Comparison of ENCODE assay signal across 24 cellular contexts in genomic region chr11:26569646-26570045, GRCh38. TPM values are rescaled to one million over a fixed set of nuclear protein-coding genes. Genes with fewer than 3 reads are reported as not detected.
"Had no signal": no experiment of that assay in that cellular context is flagged by ENCODE, and none has a peak within 500 bp of the region (broad histone marks: within the 10 kb centered on the region; RNA-seq: fewer than 3 reads in every experiment).

No MANE protein-coding gene starts in this region.

- FAIRE-seq: small intestine had no signal

- H3K4me3 Mint-ChIP-seq: dendritic cell treated with granulocyte-macrophage colony-stimulating factor and Interleukin-4, amounts not matched to agents 40 ng/mL and 50 ng/mL, for 4 days; effector memory CD8-positive, alpha-beta T cell; immature natural killer cell; naive thymus-derived CD4-positive, alpha-beta T cell had no signal

- H3K36me3 Mint-ChIP-seq: immature natural killer cell; naive thymus-derived CD4-positive, alpha-beta T cell had no signal

- H3K4me1 Mint-ChIP-seq: immature natural killer cell; naive thymus-derived CD4-positive, alpha-beta T cell had no signal

- H3K4me1 ChIP-seq: tibial artery had no signal

- DNase-seq: effector memory CD8-positive, alpha-beta T cell; esophagus squamous epithelium; foreskin fibroblast; glutamatergic neuron; immature natural killer cell; left colon; left ventricle myocardium superior; mesendoderm; naive thymus-derived CD4-positive, alpha-beta T cell; posterior cingulate gyrus; right cardiac atrium; small intestine; stimulated activated CD4-positive, alpha-beta T cell treated with anti-CD3 and anti-CD28 coated beads, Interleukin-12 subunit alpha, Interleukin-12 subunit beta, amount 100 ng/mL, for 4 hours; stimulated activated naive CD4-positive, alpha-beta T cell treated with Interleukin-2 at 50 U/mL for 16 hours; tibial artery had no signal

- H3K9me3 ChIP-seq: esophagus squamous epithelium, gastroesophageal sphincter, suprapubic skin, tibial artery had no signal

- H3K4me3 ChIP-seq: esophagus squamous epithelium, gastroesophageal sphincter, lung, suprapubic skin, tibial artery had no signal

- H3K27ac Mint-ChIP-seq: dendritic cell treated with granulocyte-macrophage colony-stimulating factor and Interleukin-4, amounts not matched to agents 40 ng/mL and 50 ng/mL, for 4 days; effector memory CD8-positive, alpha-beta T cell; immature natural killer cell; naive thymus-derived CD4-positive, alpha-beta T cell had no signal

- H3K27me3 Mint-ChIP-seq: dendritic cell treated with granulocyte-macrophage colony-stimulating factor and Interleukin-4, amounts not matched to agents 40 ng/mL and 50 ng/mL, for 4 days; effector memory CD8-positive, alpha-beta T cell had no signal

- H3K36me3 ChIP-seq: esophagus squamous epithelium, gastroesophageal sphincter, suprapubic skin, tibial artery had no signal

- H3K9me3 Mint-ChIP-seq: dendritic cell treated with granulocyte-macrophage colony-stimulating factor and Interleukin-4, amounts not matched to agents 40 ng/mL and 50 ng/mL, for 4 days had no signal

- H3K27me3 ChIP-seq: esophagus squamous epithelium, gastroesophageal sphincter, suprapubic skin, tibial artery had no signal

- ATAC-seq: effector memory CD8-positive, alpha-beta T cell; gastroesophageal sphincter; left colon; left ventricle myocardium superior; naive thymus-derived CD4-positive, alpha-beta T cell; right cardiac atrium had no signal

- H3K27ac ChIP-seq: epithelial cell of prostate, esophagus squamous epithelium, suprapubic skin, tibial artery had no signal

RNA-seq across cellular contexts. Expression of gene MUC15, which starts 2.4 kb away (rescaled TPM):
- total RNA-seq: kidney epithelial cell; left colon; left ventricle myocardium superior; mononuclear cell; naive thymus-derived CD4-positive, alpha-beta T cell; osteocyte; right cardiac atrium had no signal
- polyA plus RNA-seq: immature natural killer cell; naive thymus-derived CD4-positive, alpha-beta T cell; neural cell; right cardiac atrium; small intestine had no signal
